Comparison of ENCODE assay signal across 8 cellular contexts in genomic region chr5:179806250-179807045, GRCh38. TPM values are rescaled to one million over a fixed set of nuclear protein-coding genes. Genes with fewer than 3 reads are reported as not detected.
DNase-seq lines count a peak whose midpoint lies in the region; ATAC-seq and TF ChIP-seq lines count a peak whose summit lies in the region.

TSS of gene MGAT4B (minus strand) at chr5:179806866. CDS start at chr5:179806583, 283 bp downstream.

- no peaks in the 10 kb centered on the region for H3K9me3 ChIP-seq in neutrophil

- H3K36me3 ChIP-seq in neutrophil = peaks cover under 1% of the 10 kb centered on the region

- H3K4me1 Mint-ChIP-seq in activated naive CD8-positive, alpha-beta T cell treated with anti-CD3 and anti-CD28 coated beads for 36 hours = peaks cover 30% of the 10 kb centered on the region
- H3K4me1 Mint-ChIP-seq in glutamatergic neuron (ENCODE audit: low read depth, unreplicated experiment) = peaks cover 4% of the 10 kb centered on the region

- TF ChIP-seq CTCF in glutamatergic neuron (IDR thresholded peaks at IDR 0.05; ENCODE audit: partially characterized antibody, unreplicated experiment) = no peak
- TF ChIP-seq CTCF in neutrophil (IDR thresholded peaks at IDR 0.05) = no peak

- no peaks in the 10 kb centered on the region for H3K27me3 ChIP-seq in neutrophil

- peak within 1 kb of the TSS; percentile 75 for H3K4me3 Mint-ChIP-seq in activated naive CD8-positive, alpha-beta T cell treated with anti-CD3 and anti-CD28 coated beads for 36 hours
- H3K4me3 Mint-ChIP-seq in glutamatergic neuron (ENCODE audit: unreplicated experiment) = peak within 1 kb of the TSS; percentile 84

- H3K27me3 Mint-ChIP-seq in activated naive CD8-positive, alpha-beta T cell treated with anti-CD3 and anti-CD28 coated beads for 36 hours = no peaks in the 10 kb centered on the region
- H3K27me3 Mint-ChIP-seq in glutamatergic neuron (ENCODE audit: unreplicated experiment) = peaks cover 2% of the 10 kb centered on the region

- no peaks in the 10 kb centered on the region for H3K9me3 Mint-ChIP-seq in activated naive CD8-positive, alpha-beta T cell treated with anti-CD3 and anti-CD28 coated beads for 36 hours
- H3K9me3 Mint-ChIP-seq in glutamatergic neuron (ENCODE audit: unreplicated experiment) = peaks cover 5% of the 10 kb centered on the region

- peaks cover 48 to 57% of the 10 kb centered on the region in 2 experiments for H3K4me1 ChIP-seq in neutrophil (ENCODE audit: control insufficient read depth in 1 of 2, insufficient read depth in 1 of 2, low read depth in 1 of 2, low read length in 1 of 2)

- DNase-seq in DMS79 treated with DMSO at 0.1 percent for 48 hours (lab: John Stamatoyannopoulos, UW) (peak; percentile 49), HPDE6-E6E7 (ENCODE audit: extremely low spot score) (peak; percentile 80), RKO (ENCODE audit: low spot score) (peak; percentile 73), glutamatergic neuron (peak; percentile 75), OCI-M2 (lab: John Stamatoyannopoulos, UW; ENCODE audit: unreplicated experiment) (no peak)
- peak; percentile 80 for DNase-seq in activated naive CD8-positive, alpha-beta T cell treated with anti-CD3 and anti-CD28 coated beads for 36 hours

- peak within 1 kb of the TSS; percentile 90 for H3K27ac ChIP-seq in neutrophil

- H3K27ac Mint-ChIP-seq in activated naive CD8-positive, alpha-beta T cell treated with anti-CD3 and anti-CD28 coated beads for 36 hours = peak within 1 kb of the TSS; percentile 63
- H3K27ac Mint-ChIP-seq in glutamatergic neuron (ENCODE audit: unreplicated experiment) = peak within 1 kb of the TSS; percentile 64

- H3K4me3 ChIP-seq in neutrophil (ENCODE audit: low read depth in 1 of 2, low read length in 1 of 2) = peak within 1 kb of the TSS; percentile 69 to 89

- peak; percentile 71 for ATAC-seq in GM21381 (IDR thresholded peaks at IDR 0.05; ENCODE audit: unreplicated experiment)

- H3K36me3 Mint-ChIP-seq in activated naive CD8-positive, alpha-beta T cell treated with anti-CD3 and anti-CD28 coated beads for 36 hours = peaks cover 17% of the 10 kb centered on the region
- no peaks in the 10 kb centered on the region for H3K36me3 Mint-ChIP-seq in glutamatergic neuron (ENCODE audit: unreplicated experiment)

RNA-seq across cellular contexts. Expression of gene MGAT4B, which starts in this region (rescaled TPM):
- 10 to 100 TPM; 67.9 to 71.5 TPM for total RNA-seq in activated naive CD8-positive, alpha-beta T cell treated with anti-CD3 and anti-CD28 coated beads for 36 hours
- total RNA-seq in glutamatergic neuron (ENCODE audit: unreplicated experiment) = 140 TPM
